ENCODE assay signal across 23 cellular contexts in the genomic region with DNA sequence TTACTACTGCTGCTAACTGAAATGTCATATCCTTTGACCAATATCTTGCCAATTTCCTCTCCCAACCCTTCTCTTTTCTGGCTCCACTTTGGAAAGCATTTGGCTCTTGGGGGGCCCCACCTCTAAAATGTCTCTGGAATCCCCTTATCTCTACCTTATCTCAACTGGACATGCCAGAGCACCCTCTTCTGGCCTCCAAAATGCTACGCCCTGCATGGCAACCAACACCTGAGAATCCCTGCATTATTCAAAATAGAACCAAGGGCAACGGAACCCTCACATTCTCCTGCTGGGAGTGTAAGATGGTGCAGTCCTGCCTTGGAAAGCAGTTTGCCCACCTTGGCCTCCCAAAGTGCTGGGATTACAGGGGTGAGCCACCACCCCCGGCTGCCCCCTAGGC. TPM values are rescaled to one million over a fixed set of nuclear protein-coding genes. Genes with fewer than 3 reads are reported as not detected.
A peak's percentile ranks its signal among the peaks of the same experiment; 100 is the strongest.
DNase-seq lines count a peak whose midpoint lies in the region; ATAC-seq, FAIRE-seq and TF ChIP-seq lines count a peak whose summit lies in the region.
"Had no signal": no experiment of that assay in that cellular context is flagged by ENCODE, and none has a peak within 500 bp of the region (broad histone marks: within the 10 kb centered on the region; RNA-seq: fewer than 3 reads in every experiment).

No MANE protein-coding gene starts in this region.

- H3K27ac Mint-ChIP-seq in stimulated activated naive CD8-positive, alpha-beta T cell treated with anti-CD3 and anti-CD28 coated beads, Interleukin-15, amount 100 ng/mL, for 72 hours, result no peak overlapping the region
- H3K27ac Mint-ChIP-seq: H9, T-cell had no signal

- peak; percentile 19 for TF ChIP-seq CTCF in D721Med (IDR thresholded peaks at IDR 0.05; ENCODE audit: insufficient read depth, missing control alignments)
- peak; percentile 39; the same call in 1 of the 2 replicates for TF ChIP-seq CTCF in WERI-Rb-1 (IDR thresholded peaks at IDR 0.05; ENCODE audit: low read depth, low read length)
- no peak for TF ChIP-seq CTCF in osteoblast (IDR thresholded peaks at IDR 0.05; ENCODE audit: extremely low read depth, low read depth, low read length)

- no peaks in the 10 kb centered on the region for H4K20me1 ChIP-seq in osteoblast (ENCODE audit: insufficient read depth, low read length)

- DNase-seq in D721Med (ENCODE audit: insufficient read length, low spot score) (no peak), WERI-Rb-1 (no peak), osteoblast (ENCODE audit: insufficient read length, low spot score, missing footprints) (peak; percentile 31)
- no peak for DNase-seq in stimulated activated naive CD8-positive, alpha-beta T cell treated with anti-CD3 and anti-CD28 coated beads, Interleukin-15, amount 100 ng/mL, for 72 hours
- no peak for DNase-seq in effector CD4-positive, alpha-beta T cell
- DNase-seq: CD4-positive, alpha-beta memory T cell; DMS 273 treated with DMSO at 0.1 percent for 48 hours; GF-D8; H9; MV-4-11; NCI-H1436; NCI-H2029 treated with DMSO at 0.1 percent for 48 hours; NCI-H510A; NCI-H774; SHP77; SK-N-SH; T-cell had no signal

- H3K4me1 Mint-ChIP-seq in stimulated activated naive CD8-positive, alpha-beta T cell treated with anti-CD3 and anti-CD28 coated beads, Interleukin-15, amount 100 ng/mL, for 72 hours, result peaks cover 12% of the 10 kb centered on the region

- H3K27ac ChIP-seq in WERI-Rb-1, result no peak overlapping the region
- no peak overlapping the region for H3K27ac ChIP-seq in osteoblast (ENCODE audit: low read depth, low read length)
- H3K27ac ChIP-seq: HL-60 had no signal

- H3K9me3 ChIP-seq in WERI-Rb-1 (ENCODE audit: severe bottlenecking) (peaks cover 19% of the 10 kb centered on the region), osteoblast (ENCODE audit: low read depth, low read length) (peaks cover 4% of the 10 kb centered on the region)
- H3K9me3 ChIP-seq: SK-N-SH had no signal

- no peak for FAIRE-seq in D721Med (lab: Jason Lieb, UNC)
- FAIRE-seq: GM19239, HTR-8/SVneo, RCC 7860 had no signal

- H3K36me3 ChIP-seq in WERI-Rb-1 (peaks cover 10% of the 10 kb centered on the region), osteoblast (ENCODE audit: insufficient read depth, low read length) (no peaks in the 10 kb centered on the region)

- no peaks in the 10 kb centered on the region for H3K27me3 ChIP-seq in WERI-Rb-1 (ENCODE audit: insufficient read depth, low read depth, severe bottlenecking)
- no peaks in the 10 kb centered on the region for H3K27me3 ChIP-seq in osteoblast (ENCODE audit: insufficient read depth, low read length)

- H3K4me1 ChIP-seq in osteoblast (ENCODE audit: insufficient read depth, low read length), result peaks cover 13% of the 10 kb centered on the region

- H3K27me3 Mint-ChIP-seq in stimulated activated naive CD8-positive, alpha-beta T cell treated with anti-CD3 and anti-CD28 coated beads, Interleukin-15, amount 100 ng/mL, for 72 hours, result no peaks in the 10 kb centered on the region
- H3K27me3 Mint-ChIP-seq: CD4-positive, alpha-beta memory T cell; T-cell had no signal

- H3K4me2 ChIP-seq in osteoblast (ENCODE audit: insufficient read depth, low read length), result no peak overlapping the region
- H3K4me2 ChIP-seq: SK-N-SH had no signal

- H3K9me3 Mint-ChIP-seq in stimulated activated naive CD8-positive, alpha-beta T cell treated with anti-CD3 and anti-CD28 coated beads, Interleukin-15, amount 100 ng/mL, for 72 hours, result peaks cover 22 to 31% of the 10 kb centered on the region in 2 donors

- no peak for TF ChIP-seq EP300 in Ishikawa (IDR thresholded peaks at IDR 0.05; ENCODE audit: borderline replicate concordance)

- ATAC-seq in HG03045 (IDR thresholded peaks at IDR 0.05; ENCODE audit: unreplicated experiment), result no peak
- ATAC-seq in stimulated activated naive CD8-positive, alpha-beta T cell treated with anti-CD3 and anti-CD28 coated beads, Interleukin-15, amount 100 ng/mL, for 72 hours, result no peak
- ATAC-seq: T-cell had no signal

- TF ChIP-seq RAD21 in Ishikawa (IDR thresholded peaks at IDR 0.05; ENCODE audit: low read depth), result peak; percentile 32; the same call in 1 of the 2 replicates

- no peak overlapping the region for H2AFZ ChIP-seq in osteoblast (ENCODE audit: low read length)

- H3K79me2 ChIP-seq in osteoblast (ENCODE audit: insufficient read depth, low read length), result no peaks in the 10 kb centered on the region

- H3K4me3 Mint-ChIP-seq in stimulated activated naive CD8-positive, alpha-beta T cell treated with anti-CD3 and anti-CD28 coated beads, Interleukin-15, amount 100 ng/mL, for 72 hours, result no peak overlapping the region
- H3K4me3 Mint-ChIP-seq: CD4-positive, alpha-beta memory T cell; H9; T-cell had no signal

- H3K4me3 ChIP-seq in WERI-Rb-1 (ENCODE audit: low read depth, low read length) (no peak overlapping the region), osteoblast (ENCODE audit: insufficient read depth, low read length) (no peak overlapping the region)

TF ChIP-seq in Ishikawa, 13 proteins besides CTCF, POLR2A, EP300 and RAD21:
- TF ChIP-seq, protein P1, sequence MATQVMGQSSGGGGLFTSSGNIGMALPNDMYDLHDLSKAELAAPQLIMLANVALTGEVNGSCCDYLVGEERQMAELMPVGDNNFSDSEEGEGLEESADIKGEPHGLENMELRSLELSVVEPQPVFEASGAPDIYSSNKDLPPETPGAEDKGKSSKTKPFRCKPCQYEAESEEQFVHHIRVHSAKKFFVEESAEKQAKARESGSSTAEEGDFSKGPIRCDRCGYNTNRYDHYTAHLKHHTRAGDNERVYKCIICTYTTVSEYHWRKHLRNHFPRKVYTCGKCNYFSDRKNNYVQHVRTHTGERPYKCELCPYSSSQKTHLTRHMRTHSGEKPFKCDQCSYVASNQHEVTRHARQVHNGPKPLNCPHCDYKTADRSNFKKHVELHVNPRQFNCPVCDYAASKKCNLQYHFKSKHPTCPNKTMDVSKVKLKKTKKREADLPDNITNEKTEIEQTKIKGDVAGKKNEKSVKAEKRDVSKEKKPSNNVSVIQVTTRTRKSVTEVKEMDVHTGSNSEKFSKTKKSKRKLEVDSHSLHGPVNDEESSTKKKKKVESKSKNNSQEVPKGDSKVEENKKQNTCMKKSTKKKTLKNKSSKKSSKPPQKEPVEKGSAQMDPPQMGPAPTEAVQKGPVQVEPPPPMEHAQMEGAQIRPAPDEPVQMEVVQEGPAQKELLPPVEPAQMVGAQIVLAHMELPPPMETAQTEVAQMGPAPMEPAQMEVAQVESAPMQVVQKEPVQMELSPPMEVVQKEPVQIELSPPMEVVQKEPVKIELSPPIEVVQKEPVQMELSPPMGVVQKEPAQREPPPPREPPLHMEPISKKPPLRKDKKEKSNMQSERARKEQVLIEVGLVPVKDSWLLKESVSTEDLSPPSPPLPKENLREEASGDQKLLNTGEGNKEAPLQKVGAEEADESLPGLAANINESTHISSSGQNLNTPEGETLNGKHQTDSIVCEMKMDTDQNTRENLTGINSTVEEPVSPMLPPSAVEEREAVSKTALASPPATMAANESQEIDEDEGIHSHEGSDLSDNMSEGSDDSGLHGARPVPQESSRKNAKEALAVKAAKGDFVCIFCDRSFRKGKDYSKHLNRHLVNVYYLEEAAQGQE (IDR thresholded peaks at IDR 0.05; ENCODE audit: low read depth), result no peak
- no peak for TF ChIP-seq FOXM1 (IDR thresholded peaks at IDR 0.05; ENCODE audit: borderline replicate concordance, low read depth)
- TF ChIP-seq CEBPB (IDR thresholded peaks at IDR 0.05), result no peak
- TF ChIP-seq EGR1 (IDR thresholded peaks at IDR 0.05), result no peak
- TF ChIP-seq, protein P2, sequence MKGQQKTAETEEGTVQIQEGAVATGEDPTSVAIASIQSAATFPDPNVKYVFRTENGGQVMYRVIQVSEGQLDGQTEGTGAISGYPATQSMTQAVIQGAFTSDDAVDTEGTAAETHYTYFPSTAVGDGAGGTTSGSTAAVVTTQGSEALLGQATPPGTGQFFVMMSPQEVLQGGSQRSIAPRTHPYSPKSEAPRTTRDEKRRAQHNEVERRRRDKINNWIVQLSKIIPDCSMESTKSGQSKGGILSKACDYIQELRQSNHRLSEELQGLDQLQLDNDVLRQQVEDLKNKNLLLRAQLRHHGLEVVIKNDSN (IDR thresholded peaks at IDR 0.05), result no peak
- no peak for TF ChIP-seq NFIC (IDR thresholded peaks at IDR 0.05)
- no peak for TF ChIP-seq TEAD4 (IDR thresholded peaks at IDR 0.05)
- TF ChIP-seq, protein P3, sequence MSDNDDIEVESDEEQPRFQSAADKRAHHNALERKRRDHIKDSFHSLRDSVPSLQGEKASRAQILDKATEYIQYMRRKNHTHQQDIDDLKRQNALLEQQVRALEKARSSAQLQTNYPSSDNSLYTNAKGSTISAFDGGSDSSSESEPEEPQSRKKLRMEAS (IDR thresholded peaks at IDR 0.05), result no peak

RNA-seq across cellular contexts. Expression of a gene that starts 35.3 kb away (rescaled TPM):
- total RNA-seq in osteoblast, result 1.5 and 4.0 TPM in 2 replicates
